In the genomic region with DNA sequence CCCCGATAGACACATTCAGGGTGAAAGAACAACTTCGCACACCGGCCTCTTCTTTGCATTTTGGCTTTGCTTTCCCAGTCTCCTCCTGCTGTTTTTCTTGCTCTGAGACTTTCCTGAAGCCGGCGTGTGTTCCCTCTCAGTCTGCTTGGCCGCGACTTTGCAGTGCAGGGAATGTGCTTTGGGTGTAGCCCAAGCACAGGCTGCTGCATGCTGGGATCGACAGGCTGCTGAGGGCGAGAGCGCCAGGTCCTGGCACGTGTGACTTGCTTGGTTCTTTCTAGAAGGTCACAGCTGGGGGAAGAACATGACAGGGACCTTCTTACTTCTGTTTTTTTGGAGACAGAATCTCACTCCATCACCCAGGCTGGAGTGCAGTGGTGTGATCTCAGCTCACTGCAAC, we compare ENCODE assay signal across 14 cellular contexts.
"Had no signal": no experiment of that assay in that cellular context is flagged by ENCODE, and none has a peak within 500 bp of the region (broad histone marks: within the 10 kb centered on the region; RNA-seq: fewer than 3 reads in every experiment).

No MANE protein-coding gene starts in this region.

- H3K4me3 Mint-ChIP-seq: brain; central memory CD8-positive, alpha-beta T cell; nephron had no signal

- ATAC-seq: left colon had no signal

- H3K27ac Mint-ChIP-seq: brain, nephron had no signal

- H3K27me3 ChIP-seq: SJSA1, stomach, tibial artery had no signal

- DNase-seq: activated CD4-positive, alpha-beta T cell treated with anti-CD3 and anti-CD28 coated beads for 4 hours; activated CD8-positive, alpha-beta memory T cell treated with anti-CD3 and anti-CD28 coated beads for 24 hours; dermis blood vessel endothelial cell; erythroblast; left colon; stimulated activated CD4-positive, alpha-beta T cell treated with anti-CD3 and anti-CD28 coated beads, Interleukin-15, amount 100 ng/mL, for 24 hours; stimulated activated CD4-positive, alpha-beta T cell treated with anti-CD3 and anti-CD28 coated beads, Interleukin-4, amount 100 ng/mL, for 24 hours; stomach; T-helper 9 cell had no signal

- H3K27me3 Mint-ChIP-seq: brain; central memory CD8-positive, alpha-beta T cell had no signal

- H3K9me3 Mint-ChIP-seq: brain; central memory CD8-positive, alpha-beta T cell; nephron had no signal

- H3K4me1 ChIP-seq: SJSA1, stomach, tibial artery had no signal

- H3K4me1 Mint-ChIP-seq: brain; central memory CD8-positive, alpha-beta T cell; nephron had no signal

- H3K27ac ChIP-seq: SJSA1, stomach, tibial artery had no signal

- H3K4me3 ChIP-seq: SJSA1, stomach, tibial artery had no signal

- H3K9me3 ChIP-seq: SJSA1, stomach, tibial artery had no signal
